ENCODE assay signal across 9 cellular contexts in the genomic region with DNA sequence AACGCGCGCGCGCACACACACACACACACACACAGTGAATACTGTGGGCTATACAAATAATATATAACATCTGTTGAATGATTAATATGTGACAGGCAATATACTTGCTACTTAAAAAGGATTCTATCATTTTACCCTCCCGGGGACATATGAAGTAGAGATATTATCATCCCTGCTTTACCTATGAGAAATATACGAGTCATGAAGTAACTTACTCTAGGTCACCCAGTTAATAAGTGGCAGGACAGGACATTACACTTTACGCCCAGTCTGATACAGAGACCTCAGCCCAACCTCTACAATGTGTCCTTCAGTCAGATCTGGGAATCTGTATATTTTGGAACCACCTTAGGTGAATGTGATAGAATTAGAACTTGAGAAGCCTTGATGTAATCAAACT. TPM values are rescaled to one million over a fixed set of nuclear protein-coding genes. Genes with fewer than 3 reads are reported as not detected.
A peak's percentile ranks its signal among the peaks of the same experiment; 100 is the strongest.
DNase-seq lines count a peak whose midpoint lies in the region; ATAC-seq and TF ChIP-seq lines count a peak whose summit lies in the region.
"Had no signal": no experiment of that assay in that cellular context is flagged by ENCODE, and none has a peak within 500 bp of the region (broad histone marks: within the 10 kb centered on the region; RNA-seq: fewer than 3 reads in every experiment).

No MANE protein-coding gene starts in this region.

- H3K4me1 ChIP-seq in RWPE2 (ENCODE audit: insufficient read depth, poor library complexity, severe bottlenecking): peaks cover 5% of the 10 kb centered on the region
- H3K4me1 ChIP-seq in psoas muscle: peaks cover 3% of the 10 kb centered on the region

- H3K4me3 ChIP-seq in RWPE2 (ENCODE audit: severe bottlenecking) (peak overlapping the region; percentile 51), psoas muscle (peak overlapping the region; percentile 92)

- 85 to 86% (median 85%) methylated on average over 8 of the region's 8 CpGs for WGBS in psoas muscle, 3 donors

- H3K36me3 ChIP-seq in RWPE2 (ENCODE audit: low read depth) (no peaks in the 10 kb centered on the region), psoas muscle (ENCODE audit: insufficient read depth in 1 of 2, low read depth in 1 of 2) (no peaks in the 10 kb centered on the region)

- TF ChIP-seq CTCF in RWPE2 (IDR thresholded peaks at IDR 0.05; ENCODE audit: poor library complexity, severe bottlenecking): no peak
- no peak for TF ChIP-seq CTCF in psoas muscle (IDR thresholded peaks at IDR 0.05)

- H3K9me3 ChIP-seq in RWPE2 (ENCODE audit: severe bottlenecking): no peaks in the 10 kb centered on the region
- H3K9me3 ChIP-seq in psoas muscle: no peaks in the 10 kb centered on the region
- H3K9me3 ChIP-seq: mucosa of descending colon had no signal

- ATAC-seq in RWPE2 (ENCODE audit: low read depth) (no peak), psoas muscle (no peak)
- ATAC-seq: mucosa of descending colon had no signal

- TF ChIP-seq POLR2A in erythroblast (IDR thresholded peaks at IDR 0.05; ENCODE audit: low read length): no peak

- H3K27me3 ChIP-seq in RWPE2 (ENCODE audit: insufficient read depth, poor library complexity, severe bottlenecking) (no peaks in the 10 kb centered on the region), psoas muscle (ENCODE audit: insufficient read depth in 3 of 3, low read length in 2 of 3) (no peaks in the 10 kb centered on the region)

- intact Hi-C loops in psoas muscle (cut with DNase I): loop anchor here (5.0 to 10.0 kb wide), 3 partner anchors 90 to 195 kb away; a partner anchor contains a TSS

- DNase-seq in NCI-H2171 (lab: John Stamatoyannopoulos, UW): peak; percentile 13
- no peak for DNase-seq in NCI-H2171 treated with DMSO at 0.1 percent for 48 hours (lab: John Stamatoyannopoulos, UW)
- no peak for DNase-seq in RWPE2 (ENCODE audit: low spot score)
- peak; percentile 10 to 43 for DNase-seq in erythroblast (lab: John Stamatoyannopoulos, UW)
- no peak for DNase-seq in psoas muscle
- DNase-seq in activated effector memory CD4-positive, alpha-beta T cell treated with Interleukin-2 at 50 U/mL for 16 hours: no peak
- DNase-seq in NCI-H1417 treated with DMSO at 0.1 percent for 48 hours (lab: John Stamatoyannopoulos, UW): no peak
- DNase-seq in GM19238 (ENCODE audit: insufficient read length, low spot score): no peak

- H3K27ac ChIP-seq in RWPE2 (ENCODE audit: poor library complexity, severe bottlenecking) (no peak overlapping the region), psoas muscle (no peak overlapping the region)

RNA-seq across cellular contexts. Expression of a gene that starts 55.4 kb away (rescaled TPM):
- total RNA-seq in psoas muscle: not detected
- polyA plus RNA-seq in psoas muscle: not detected
- total RNA-seq: mucosa of descending colon had no signal

Comparison
In these comparisons a context has a peak if more than half of its experiments do, and no peak if none do; other contexts are left out.
1. DNase-seq: peak in NCI-H2171 (single experiment) and erythroblast (2 of 2); none in NCI-H2171 treated with DMSO at 0.1 percent for 48 hours (single experiment), RWPE2 (single experiment), psoas muscle (0 of 2), activated effector memory CD4-positive, alpha-beta T cell treated with Interleukin-2 at 50 U/mL for 16 hours (single experiment), NCI-H1417 treated with DMSO at 0.1 percent for 48 hours (single experiment) and GM19238 (single experiment).